In the genomic region with DNA sequence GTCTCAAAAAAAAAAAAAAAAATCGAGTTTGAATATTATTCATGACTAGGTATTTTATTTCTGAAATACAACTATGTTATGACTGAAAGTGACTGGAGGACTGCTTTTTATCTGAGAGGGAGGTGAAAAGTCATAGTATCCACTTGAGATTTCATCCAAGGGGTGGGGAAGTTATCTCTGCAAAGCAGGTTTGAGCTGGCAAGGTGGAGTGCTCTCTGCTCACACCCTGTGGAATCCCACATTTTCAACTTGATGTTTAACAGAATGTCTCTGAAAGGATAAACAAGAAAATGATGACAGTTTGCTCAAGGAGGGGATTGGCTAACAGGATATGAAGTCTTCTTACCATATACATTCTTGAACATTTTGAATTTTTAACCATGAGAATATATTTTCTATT, we compare ENCODE assay signal across 1 cellular context.
TF ChIP-seq lines count a peak whose summit lies in the region.

No MANE protein-coding gene starts in this region.

TF ChIP-seq in GM12878, 131 proteins besides CTCF, POLR2A, EP300 and RAD21:
- TF ChIP-seq IKZF1 (conservative IDR thresholded peaks at IDR 0.05) (no peak), SIX5 (IDR thresholded peaks at IDR 0.05; ENCODE audit: low read depth, low read length, severe bottlenecking) (no peak), MYC (IDR thresholded peaks at IDR 0.05; ENCODE audit: insufficient read depth, insufficient read length, insufficient replicate concordance, low read length, severe bottlenecking) (no peak), MTA3 (IDR thresholded peaks at IDR 0.05; ENCODE audit: borderline replicate concordance, low read length) (no peak), RCOR1 (conservative IDR thresholded peaks at IDR 0.05; ENCODE audit: low read depth, low read length) (no peak), TCF12 (IDR thresholded peaks at IDR 0.05; ENCODE audit: low read depth, low read length) (no peak), HDAC2 (IDR thresholded peaks at IDR 0.05) (no peak), FOXK2 (IDR thresholded peaks at IDR 0.05) (no peak), CBX3 (IDR thresholded peaks at IDR 0.05; ENCODE audit: borderline replicate concordance, low read depth) (no peak), HDAC6 (IDR thresholded peaks at IDR 0.05; ENCODE audit: unreplicated experiment) (no peak), POU2F2 (IDR thresholded peaks at IDR 0.05; ENCODE audit: borderline replicate concordance, low read depth, low read length) (no peak)
- TF ChIP-seq, protein P1, sequence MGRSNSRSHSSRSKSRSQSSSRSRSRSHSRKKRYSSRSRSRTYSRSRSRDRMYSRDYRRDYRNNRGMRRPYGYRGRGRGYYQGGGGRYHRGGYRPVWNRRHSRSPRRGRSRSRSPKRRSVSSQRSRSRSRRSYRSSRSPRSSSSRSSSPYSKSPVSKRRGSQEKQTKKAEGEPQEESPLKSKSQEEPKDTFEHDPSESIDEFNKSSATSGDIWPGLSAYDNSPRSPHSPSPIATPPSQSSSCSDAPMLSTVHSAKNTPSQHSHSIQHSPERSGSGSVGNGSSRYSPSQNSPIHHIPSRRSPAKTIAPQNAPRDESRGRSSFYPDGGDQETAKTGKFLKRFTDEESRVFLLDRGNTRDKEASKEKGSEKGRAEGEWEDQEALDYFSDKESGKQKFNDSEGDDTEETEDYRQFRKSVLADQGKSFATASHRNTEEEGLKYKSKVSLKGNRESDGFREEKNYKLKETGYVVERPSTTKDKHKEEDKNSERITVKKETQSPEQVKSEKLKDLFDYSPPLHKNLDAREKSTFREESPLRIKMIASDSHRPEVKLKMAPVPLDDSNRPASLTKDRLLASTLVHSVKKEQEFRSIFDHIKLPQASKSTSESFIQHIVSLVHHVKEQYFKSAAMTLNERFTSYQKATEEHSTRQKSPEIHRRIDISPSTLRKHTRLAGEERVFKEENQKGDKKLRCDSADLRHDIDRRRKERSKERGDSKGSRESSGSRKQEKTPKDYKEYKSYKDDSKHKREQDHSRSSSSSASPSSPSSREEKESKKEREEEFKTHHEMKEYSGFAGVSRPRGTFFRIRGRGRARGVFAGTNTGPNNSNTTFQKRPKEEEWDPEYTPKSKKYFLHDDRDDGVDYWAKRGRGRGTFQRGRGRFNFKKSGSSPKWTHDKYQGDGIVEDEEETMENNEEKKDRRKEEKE (IDR thresholded peaks at IDR 0.05) = no peak
- TF ChIP-seq, protein P2, sequence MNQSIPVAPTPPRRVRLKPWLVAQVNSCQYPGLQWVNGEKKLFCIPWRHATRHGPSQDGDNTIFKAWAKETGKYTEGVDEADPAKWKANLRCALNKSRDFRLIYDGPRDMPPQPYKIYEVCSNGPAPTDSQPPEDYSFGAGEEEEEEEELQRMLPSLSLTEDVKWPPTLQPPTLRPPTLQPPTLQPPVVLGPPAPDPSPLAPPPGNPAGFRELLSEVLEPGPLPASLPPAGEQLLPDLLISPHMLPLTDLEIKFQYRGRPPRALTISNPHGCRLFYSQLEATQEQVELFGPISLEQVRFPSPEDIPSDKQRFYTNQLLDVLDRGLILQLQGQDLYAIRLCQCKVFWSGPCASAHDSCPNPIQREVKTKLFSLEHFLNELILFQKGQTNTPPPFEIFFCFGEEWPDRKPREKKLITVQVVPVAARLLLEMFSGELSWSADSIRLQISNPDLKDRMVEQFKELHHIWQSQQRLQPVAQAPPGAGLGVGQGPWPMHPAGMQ (IDR thresholded peaks at IDR 0.05; ENCODE audit: borderline replicate concordance) = no peak
TF ChIP-seq in GM12878: peak in this region for 0.
